In the genomic region with DNA sequence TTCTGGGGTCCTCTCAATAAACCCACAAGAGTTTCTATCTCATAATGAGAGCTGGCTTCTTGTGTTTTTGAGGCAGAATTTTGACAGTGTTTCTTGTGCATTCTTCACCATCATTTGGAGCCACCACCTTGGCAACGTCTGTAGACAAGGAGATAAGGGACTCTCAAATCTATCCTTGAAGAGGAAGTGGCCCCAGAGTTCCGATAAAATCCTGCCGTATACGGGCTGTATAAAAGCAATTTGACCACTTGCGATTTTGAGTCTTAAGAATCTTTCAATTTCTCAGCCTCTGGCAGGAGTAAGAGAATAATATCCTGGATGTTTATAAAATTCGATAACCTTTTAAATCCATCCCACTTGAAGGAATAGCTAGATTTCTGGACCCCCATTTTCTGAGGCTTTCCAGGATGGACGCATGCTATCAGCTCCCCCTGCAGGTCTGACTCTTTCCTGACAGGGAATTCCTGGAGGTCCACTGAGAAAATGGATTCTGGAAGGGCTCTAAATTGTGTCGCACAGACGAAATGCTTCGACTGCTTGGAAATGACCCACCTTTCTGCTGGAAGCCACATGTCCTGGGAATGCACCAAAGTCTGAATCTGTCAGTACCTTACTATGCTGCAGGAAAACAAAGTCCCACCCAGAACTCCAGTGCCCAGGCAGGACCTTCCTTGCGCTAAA, we compare ENCODE assay signal across 7 cellular contexts. TPM values are rescaled to one million over a fixed set of nuclear protein-coding genes. Genes with fewer than 3 reads are reported as not detected.
DNase-seq lines count a peak whose midpoint lies in the region; ATAC-seq, FAIRE-seq and TF ChIP-seq lines count a peak whose summit lies in the region.

No MANE protein-coding gene starts in this region.

- H3K9me3 ChIP-seq in kidney (ENCODE audit: control insufficient read depth in 1 of 2, low read length in 2 of 2) (no peaks in the 10 kb centered on the region), tibial nerve (no peaks in the 10 kb centered on the region)

- H3K27me3 ChIP-seq in tibial nerve = no peaks in the 10 kb centered on the region

- no peak for DNase-seq in GM10266 (ENCODE audit: extremely low spot score)
- peak; percentile 31 for DNase-seq in NCI-H1105 treated with DMSO at 0.1 percent for 48 hours (lab: John Stamatoyannopoulos, UW)
- DNase-seq in astrocyte of the spinal cord (ENCODE audit: low read depth, low spot score) = peak; percentile 49
- DNase-seq in kidney = no peak
- peak in 1 of 2 donors; percentile 62 for DNase-seq in tibial nerve (ENCODE audit: low spot score in 2 of 2)
- no peak for DNase-seq in stimulated activated CD4-positive, alpha-beta T cell treated with anti-CD3 and anti-CD28 coated beads, Interleukin-4, amount 100 ng/mL, for 1 hour

- TF ChIP-seq EP300 in tibial nerve (IDR thresholded peaks at IDR 0.05) = no peak

- H3K27ac ChIP-seq in kidney (ENCODE audit: low read depth in 2 of 2, low read length in 2 of 2) (no peak overlapping the region), tibial nerve (no peak overlapping the region)

- H3K4me1 ChIP-seq in kidney (ENCODE audit: control insufficient read depth in 1 of 2, insufficient read depth in 1 of 2, low read depth in 1 of 2, low read length in 2 of 2) (peaks cover 5 to 8% of the 10 kb centered on the region in 2 donors), tibial nerve (peaks cover 0 to 17% (median 5%) of the 10 kb centered on the region in 4 donors)

- FAIRE-seq in kidney (lab: Jason Lieb, UNC) = no peak

- in situ Hi-C loops in astrocyte of the spinal cord (cut with HindIII; ENCODE audit: low sequenced_read_pairs) = no loop called here

- no peak overlapping the region for H3K4me3 ChIP-seq in astrocyte of the spinal cord (ENCODE audit: low read depth, low read length)
- peak overlapping the region; percentile 50 to 65 for H3K4me3 ChIP-seq in kidney (ENCODE audit: low read length in 2 of 2)
- H3K4me3 ChIP-seq in tibial nerve = peak overlapping the region in 2 of 4 donors; percentile 20 to 37

- 36 to 37% methylated on average over 11 of the region's 11 CpGs for WGBS in tibial nerve, 2 donors

- H3K9ac ChIP-seq in kidney (ENCODE audit: low read length in 2 of 2) = peak overlapping the region in 1 of 2 donors; percentile 10

- no peak for TF ChIP-seq POLR2A in tibial nerve (IDR thresholded peaks at IDR 0.05)

- intact Hi-C loops in kidney (cut with DNase I) = loop anchor here (10.0 kb wide), 1 partner anchor 177 kb away; no protein-coding TSS in a partner anchor

- TF ChIP-seq CTCF in GM10266 (IDR thresholded peaks at IDR 0.05; ENCODE audit: control insufficient read depth, insufficient read depth, low read depth, missing control alignments) (peak; percentile 51), astrocyte of the spinal cord (IDR thresholded peaks at IDR 0.05; ENCODE audit: low read depth, low read length) (peak; percentile 82), kidney (IDR thresholded peaks at IDR 0.05; ENCODE audit: borderline replicate concordance, extremely low read depth, insufficient read depth) (peak; percentile 89), tibial nerve (IDR thresholded peaks at IDR 0.05) (peak; percentile 73 to 86 (median 79))

- no peak for ATAC-seq in HG03108 (IDR thresholded peaks at IDR 0.05; ENCODE audit: unreplicated experiment)

- H3K36me3 ChIP-seq in kidney (ENCODE audit: control insufficient read depth in 1 of 2, insufficient read depth in 2 of 2, low read length in 2 of 2) = no peaks in the 10 kb centered on the region
- no peaks in the 10 kb centered on the region for H3K36me3 ChIP-seq in tibial nerve

RNA-seq across cellular contexts. Expression of a gene that starts 54.1 kb away (rescaled TPM):
- total RNA-seq in kidney (12.7 TPM), tibial nerve (10 to 100 TPM; 10.9 to 16.5 (median 13.8) TPM)
- polyA plus RNA-seq in kidney (ENCODE audit: insufficient read depth, low read depth, low replicate concordance) = 7.8 TPM

Comparison
In these comparisons a context has a peak if more than half of its experiments do, and no peak if none do; other contexts are left out.
1. DNase-seq: peak in NCI-H1105 treated with DMSO at 0.1 percent for 48 hours (single experiment) and astrocyte of the spinal cord (single experiment); none in GM10266 (single experiment), kidney (single experiment) and stimulated activated CD4-positive, alpha-beta T cell treated with anti-CD3 and anti-CD28 coated beads, Interleukin-4, amount 100 ng/mL, for 1 hour (single experiment).
2. Peak in every context shown above with its lines, with median percentiles within 50 percentile points of each other: CTCF ChIP-seq.